ENCODE assay signal across 24 cellular contexts in genomic region chr10:35456175-35456574, GRCh38.
A peak's percentile ranks its signal among the peaks of the same experiment; 100 is the strongest.
DNase-seq lines count a peak whose midpoint lies in the region; ATAC-seq and TF ChIP-seq lines count a peak whose summit lies in the region.
"Had no signal": no experiment of that assay in that cellular context is flagged by ENCODE, and none has a peak within 500 bp of the region (broad histone marks: within the 10 kb centered on the region; RNA-seq: fewer than 3 reads in every experiment).

No MANE protein-coding gene starts in this region.

- peaks cover 0 to 2% (median 0%) of the 10 kb centered on the region in 5 experiments for H3K9me3 Mint-ChIP-seq in brain
- H3K9me3 Mint-ChIP-seq in naive thymus-derived CD4-positive, alpha-beta T cell = no peaks in the 10 kb centered on the region
- H3K9me3 Mint-ChIP-seq: activated T-cell treated with anti-CD3 and anti-CD28 coated beads, Interleukin-2, amount 50 U/mL, for 4 hours; CD4-positive, CD25-positive, alpha-beta regulatory T cell; stimulated activated naive CD8-positive, alpha-beta T cell treated with anti-CD3 and anti-CD28 coated beads, Interleukin-15, Interleukin-2, amounts not matched to agents 100 ng/mL and 50 ng/mL, for 24 hours; T-helper 1 cell treated with Interleukin-12 subunit alpha and Interleukin-12 subunit beta and Interleukin-4 antibody, amounts not matched to agents 30 μg/mL and 1 μg/mL, for 36 hours had no signal

- H3K27ac ChIP-seq in naive thymus-derived CD4-positive, alpha-beta T cell (ENCODE audit: low read depth, low read length) = no peak overlapping the region
- no peak overlapping the region for H3K27ac ChIP-seq in gastrocnemius medialis
- no peak overlapping the region for H3K27ac ChIP-seq in stomach
- H3K27ac ChIP-seq: 22Rv1, prostate gland, SK-N-MC, transverse colon had no signal

- TF ChIP-seq CTCF in brain (conservative IDR thresholded peaks at IDR 0.05) (no peak), gastrocnemius medialis (IDR thresholded peaks at IDR 0.05 in 4 of 5, conservative IDR thresholded peaks at IDR 0.05 in 1 of 5) (no peak), stomach (IDR thresholded peaks at IDR 0.05) (no peak)

- H3K4me3 Mint-ChIP-seq in brain = peak overlapping the region in 3 of 5 experiments; percentile 25 to 63 (median 29)
- H3K4me3 Mint-ChIP-seq in naive thymus-derived CD4-positive, alpha-beta T cell = peak overlapping the region in 7 of 10 donors; percentile 3 to 65 (median 39)
- H3K4me3 Mint-ChIP-seq: activated T-cell treated with anti-CD3 and anti-CD28 coated beads, Interleukin-2, amount 50 U/mL, for 4 hours; stimulated activated naive CD8-positive, alpha-beta T cell treated with anti-CD3 and anti-CD28 coated beads, Interleukin-15, Interleukin-2, amounts not matched to agents 100 ng/mL and 50 ng/mL, for 24 hours; T-helper 1 cell treated with Interleukin-12 subunit alpha and Interleukin-12 subunit beta and Interleukin-4 antibody, amounts not matched to agents 30 μg/mL and 1 μg/mL, for 36 hours had no signal

- H3K27me3 Mint-ChIP-seq in brain = no peaks in the 10 kb centered on the region
- no peaks in the 10 kb centered on the region for H3K27me3 Mint-ChIP-seq in naive thymus-derived CD4-positive, alpha-beta T cell
- H3K27me3 Mint-ChIP-seq: CD4-positive, CD25-positive, alpha-beta regulatory T cell; stimulated activated naive CD8-positive, alpha-beta T cell treated with anti-CD3 and anti-CD28 coated beads, Interleukin-15, Interleukin-2, amounts not matched to agents 100 ng/mL and 50 ng/mL, for 24 hours had no signal

- no peaks in the 10 kb centered on the region for H3K27me3 ChIP-seq in naive thymus-derived CD4-positive, alpha-beta T cell (ENCODE audit: control insufficient read depth in 2 of 2, insufficient read depth in 2 of 2, low read length in 2 of 2)
- H3K27me3 ChIP-seq in H7 (ENCODE audit: control insufficient read depth, insufficient read depth, low read length) (no peaks in the 10 kb centered on the region), gastrocnemius medialis (no peaks in the 10 kb centered on the region), stomach (no peaks in the 10 kb centered on the region)
- H3K27me3 ChIP-seq: transverse colon had no signal

- peaks cover 17 to 76% of the 10 kb centered on the region in 2 donors for H3K4me1 ChIP-seq in naive thymus-derived CD4-positive, alpha-beta T cell (ENCODE audit: control insufficient read depth in 2 of 2, insufficient read depth in 2 of 2, low read length in 2 of 2)
- H3K4me1 ChIP-seq in gastrocnemius medialis (peaks cover 86 to 88% of the 10 kb centered on the region in 2 donors), stomach (peaks cover 30 to 86% (median 56%) of the 10 kb centered on the region in 4 donors)
- H3K4me1 ChIP-seq: prostate gland had no signal

- peak; percentile 49 for DNase-seq in DMS 273 (lab: John Stamatoyannopoulos, UW; ENCODE audit: unreplicated experiment)
- DNase-seq in DMS 273 treated with DMSO at 0.1 percent for 48 hours (lab: John Stamatoyannopoulos, UW) = no peak
- DNase-seq in NCI-H146 treated with DMSO at 0.1 percent for 48 hours (lab: John Stamatoyannopoulos, UW; ENCODE audit: unreplicated experiment) = peak; percentile 89
- DNase-seq in naive thymus-derived CD4-positive, alpha-beta T cell = no peak
- DNase-seq in H7 = no peak
- DNase-seq in gastrocnemius medialis = no peak
- DNase-seq in stomach = no peak
- DNase-seq: activated CD4-positive, alpha-beta T cell treated with anti-CD3 and anti-CD28 coated beads for 4 hours; activated naive CD4-positive, alpha-beta T cell; activated T-cell treated with anti-CD3 and anti-CD28 coated beads, Interleukin-2, amount 50 U/mL, for 4 hours; amniotic stem cell; CD4-positive, CD25-positive, alpha-beta regulatory T cell; islet precursor cell; KBM-7; NCI-H2029; NCI-H446 treated with DMSO at 0.1 percent for 48 hours; stimulated activated CD4-positive, alpha-beta T cell treated with anti-CD3 and anti-CD28 coated beads, Interleukin-15, amount 100 ng/mL, for 24 hours; transverse colon had no signal

- POLR2A ChIA-PET in naive thymus-derived CD4-positive, alpha-beta T cell (lab: Charles Lee) = no interaction called here

- CTCF ChIA-PET in naive thymus-derived CD4-positive, alpha-beta T cell (lab: Charles Lee) = no interaction called here

- TF ChIP-seq POLR2A in gastrocnemius medialis (IDR thresholded peaks at IDR 0.05) (no peak), stomach (IDR thresholded peaks at IDR 0.05) (no peak)

- no peak for TF ChIP-seq EP300 in stomach (IDR thresholded peaks at IDR 0.05)

- in situ Hi-C loops in gastrocnemius medialis (cut with MboI; ENCODE audit: low sequenced_read_pairs in 4 of 4) = no loop called here

- H3K36me3 Mint-ChIP-seq in brain = peaks cover 4% of the 10 kb centered on the region
- H3K36me3 Mint-ChIP-seq in naive thymus-derived CD4-positive, alpha-beta T cell = peaks cover 0 to 8% (median 3%) of the 10 kb centered on the region in 5 donors

- WGBS in stomach, 5 donors = 75 to 85% (median 83%) methylated on average over 2 of the region's 2 CpGs

- peak overlapping the region; percentile 47 to 90 (median 86) for H3K27ac Mint-ChIP-seq in brain
- peak overlapping the region in 6 of 9 donors; percentile 17 to 67 (median 30) for H3K27ac Mint-ChIP-seq in naive thymus-derived CD4-positive, alpha-beta T cell
- H3K27ac Mint-ChIP-seq: T-helper 1 cell treated with Interleukin-12 subunit alpha and Interleukin-12 subunit beta and Interleukin-4 antibody, amounts not matched to agents 30 μg/mL and 1 μg/mL, for 36 hours had no signal

- H3K36me3 ChIP-seq in naive thymus-derived CD4-positive, alpha-beta T cell (ENCODE audit: control insufficient read depth in 2 of 3, insufficient read depth in 3 of 3, low read length in 3 of 3) = no peaks in the 10 kb centered on the region
- H3K36me3 ChIP-seq in H7 (replicated peaks; ENCODE audit: control insufficient read depth, insufficient read depth, low read length) (no peaks in the 10 kb centered on the region), gastrocnemius medialis (no peaks in the 10 kb centered on the region), stomach (no peaks in the 10 kb centered on the region)
- H3K36me3 ChIP-seq: prostate gland, transverse colon had no signal

- H3K4me3 ChIP-seq in naive thymus-derived CD4-positive, alpha-beta T cell (ENCODE audit: low read length) = no peak overlapping the region
- H3K4me3 ChIP-seq in H7 (ENCODE audit: insufficient read depth, low read depth, low read length) (no peak overlapping the region), gastrocnemius medialis (no peak overlapping the region), stomach (no peak overlapping the region)
- H3K4me3 ChIP-seq: prostate gland, SK-N-MC, transverse colon had no signal

- H3K9me3 ChIP-seq in naive thymus-derived CD4-positive, alpha-beta T cell (ENCODE audit: control insufficient read depth in 2 of 3, low read length in 3 of 3) = no peaks in the 10 kb centered on the region
- H3K9me3 ChIP-seq in gastrocnemius medialis (no peaks in the 10 kb centered on the region), stomach (no peaks in the 10 kb centered on the region)
- H3K9me3 ChIP-seq: prostate gland, transverse colon had no signal

- peaks cover 10% of the 10 kb centered on the region for H3K4me1 Mint-ChIP-seq in brain
- H3K4me1 Mint-ChIP-seq in naive thymus-derived CD4-positive, alpha-beta T cell = peaks cover 13 to 56% (median 52%) of the 10 kb centered on the region in 7 donors

- no peak for ATAC-seq in naive thymus-derived CD4-positive, alpha-beta T cell
- no peak for ATAC-seq in gastrocnemius medialis
- ATAC-seq: activated T-cell treated with anti-CD3 and anti-CD28 coated beads, Interleukin-2, amount 50 U/mL, for 4 hours had no signal

- intact Hi-C loops in naive thymus-derived CD4-positive, alpha-beta T cell (cut with micrococcal nuclease) = loop anchor here in 1 of 2 donors (10.0 kb wide), 1 partner anchor 189 kb away; the partner anchor contains the start of gene FZD8
- intact Hi-C loops in gastrocnemius medialis (cut with DNase I; ENCODE audit: low total_unique reads) = no loop called here
- intact Hi-C loops in stomach (cut with DNase I; ENCODE audit: low total_unique reads) = no loop called here

Comparison
In these comparisons a context has a peak if more than half of its experiments do, and no peak if none do; other contexts are left out.
1. DNase-seq: peak in DMS 273 (single experiment) and NCI-H146 treated with DMSO at 0.1 percent for 48 hours (single experiment); none in DMS 273 treated with DMSO at 0.1 percent for 48 hours (single experiment), naive thymus-derived CD4-positive, alpha-beta T cell (0 of 9), H7 (single experiment), gastrocnemius medialis (0 of 2) and stomach (single experiment).